Comparison of ENCODE assay signal across 16 cellular contexts in genomic region chr9:89518466-89519392, GRCh38. TPM values are rescaled to one million over a fixed set of nuclear protein-coding genes. Genes with fewer than 3 reads are reported as not detected.
A peak's percentile ranks its signal among the peaks of the same experiment; 100 is the strongest.
DNase-seq lines count a peak whose midpoint lies in the region; ATAC-seq, FAIRE-seq and TF ChIP-seq lines count a peak whose summit lies in the region.
"Had no signal": no experiment of that assay in that cellular context is flagged by ENCODE, and none has a peak within 500 bp of the region (broad histone marks: within the 10 kb centered on the region; RNA-seq: fewer than 3 reads in every experiment).

No MANE protein-coding gene starts in this region.

- no TSS peak for BruUV-seq in PC-3 (replicated peaks; lab: Mats Ljungman, UMichigan)

- H2AFZ ChIP-seq in Loucy (ENCODE audit: low read length) (peak overlapping the region; percentile 6; the same call in 1 of the 2 replicates), PC-3 (ENCODE audit: low read length) (no peak overlapping the region)

- H3K27me3 ChIP-seq in Loucy (ENCODE audit: insufficient read depth, low read length, poor library complexity, severe bottlenecking), result no peaks in the 10 kb centered on the region
- no peaks in the 10 kb centered on the region for H3K27me3 ChIP-seq in bronchial epithelial cell (ENCODE audit: control insufficient read depth, insufficient read depth, low read length)
- no peaks in the 10 kb centered on the region for H3K27me3 ChIP-seq in upper lobe of right lung
- H3K27me3 ChIP-seq in lower lobe of right lung (ENCODE audit: low read depth), result no peaks in the 10 kb centered on the region
- H3K27me3 ChIP-seq in PC-3 (ENCODE audit: low read length), result no peaks in the 10 kb centered on the region
- H3K27me3 ChIP-seq: breast epithelium, Peyer's patch, right lobe of liver had no signal

- no peaks in the 10 kb centered on the region for H3K36me3 Mint-ChIP-seq in stimulated activated naive CD8-positive, alpha-beta T cell treated with anti-CD3 and anti-CD28 coated beads, Interleukin-15, Interleukin-2, amounts not matched to agents 100 ng/mL and 50 ng/mL, for 24 hours (ENCODE audit: low read depth)

- in situ Hi-C loops in G401 (cut with HindIII; ENCODE audit: low sequenced_read_pairs), result no loop called here

- H3K27ac ChIP-seq in upper lobe of right lung, result no peak overlapping the region
- no peak overlapping the region for H3K27ac ChIP-seq in lower lobe of right lung
- no peak overlapping the region for H3K27ac ChIP-seq in PC-3 (ENCODE audit: low read length)
- H3K27ac ChIP-seq: breast epithelium, right lobe of liver had no signal

- H3K9me2 ChIP-seq in Loucy (replicated peaks; ENCODE audit: low read depth, low read length) (no peaks in the 10 kb centered on the region), PC-3 (replicated peaks; ENCODE audit: low read length) (no peaks in the 10 kb centered on the region)

- CTCF ChIA-PET in PC-3 (lab: Charles Lee), result no interaction called here

- POLR2A ChIA-PET in PC-3 (lab: Charles Lee; ENCODE audit: unreplicated experiment), result no interaction called here

- intact Hi-C loops in upper lobe of right lung (cut with DNase I), result no loop called here
- intact Hi-C loops in lower lobe of right lung (cut with DNase I), result no loop called here
- intact Hi-C loops in PC-3 (cut with micrococcal nuclease), result no loop called here

- H3K4me2 ChIP-seq in Loucy (ENCODE audit: low read depth, low read length, poor library complexity, severe bottlenecking) (peak overlapping the region; percentile 49), PC-3 (ENCODE audit: low read length) (no peak overlapping the region)

- H3K4me1 ChIP-seq in Loucy (ENCODE audit: insufficient read depth, low read length, poor library complexity, severe bottlenecking), result peaks cover 69% of the 10 kb centered on the region
- H3K4me1 ChIP-seq in upper lobe of right lung, result peaks cover 11% of the 10 kb centered on the region
- peaks cover 36% of the 10 kb centered on the region for H3K4me1 ChIP-seq in lower lobe of right lung
- H3K4me1 ChIP-seq in PC-3 (ENCODE audit: insufficient read depth, low read length), result peaks cover 9% of the 10 kb centered on the region
- H3K4me1 ChIP-seq: breast epithelium, right lobe of liver had no signal

- H3K4me3 Mint-ChIP-seq in stimulated activated naive CD8-positive, alpha-beta T cell treated with anti-CD3 and anti-CD28 coated beads, Interleukin-15, Interleukin-2, amounts not matched to agents 100 ng/mL and 50 ng/mL, for 24 hours, result no peak overlapping the region

- H3K36me3 ChIP-seq in Loucy (ENCODE audit: insufficient read depth, low read length) (no peaks in the 10 kb centered on the region), bronchial epithelial cell (ENCODE audit: control insufficient read depth, insufficient read depth, low read length) (no peaks in the 10 kb centered on the region), upper lobe of right lung (no peaks in the 10 kb centered on the region), lower lobe of right lung (no peaks in the 10 kb centered on the region), PC-3 (ENCODE audit: low read depth, low read length) (no peaks in the 10 kb centered on the region)
- H3K36me3 ChIP-seq: breast epithelium, Peyer's patch, right lobe of liver had no signal

- no peaks in the 10 kb centered on the region for H3K9me3 Mint-ChIP-seq in stimulated activated naive CD8-positive, alpha-beta T cell treated with anti-CD3 and anti-CD28 coated beads, Interleukin-15, Interleukin-2, amounts not matched to agents 100 ng/mL and 50 ng/mL, for 24 hours

- peak overlapping the region; percentile 53 for H3K9ac ChIP-seq in Loucy (ENCODE audit: low read depth, low read length, poor library complexity, severe bottlenecking)
- H3K9ac ChIP-seq in PC-3 (ENCODE audit: low read length), result no peak overlapping the region

- H4K20me1 ChIP-seq in Loucy (ENCODE audit: insufficient read depth, low read length, poor library complexity, severe bottlenecking), result no peaks in the 10 kb centered on the region
- no peaks in the 10 kb centered on the region for H4K20me1 ChIP-seq in PC-3 (ENCODE audit: low read length)

- ATAC-seq in stimulated activated naive CD8-positive, alpha-beta T cell treated with anti-CD3 and anti-CD28 coated beads, Interleukin-15, Interleukin-2, amounts not matched to agents 100 U/mL and 50 U/mL, for 24 hours, result no peak
- ATAC-seq in upper lobe of right lung (peak; percentile 33), lower lobe of right lung (no peak), PC-3 (no peak)

- H3F3A ChIP-seq in Loucy (ENCODE audit: low read depth) (peaks cover 16% of the 10 kb centered on the region; the same call in 1 of the 2 replicates), PC-3 (ENCODE audit: low read length, unreplicated experiment) (no peaks in the 10 kb centered on the region)

- peak overlapping the region; percentile 78 for H3K27ac Mint-ChIP-seq in stimulated activated naive CD8-positive, alpha-beta T cell treated with anti-CD3 and anti-CD28 coated beads, Interleukin-15, Interleukin-2, amounts not matched to agents 100 ng/mL and 50 ng/mL, for 24 hours

- peak; percentile 32 for FAIRE-seq in bronchial epithelial cell (lab: Jason Lieb, UNC)

- TF ChIP-seq CTCF in Loucy (conservative IDR thresholded peaks at IDR 0.05; ENCODE audit: low read length), result no peak
- TF ChIP-seq CTCF in bronchial epithelial cell (IDR thresholded peaks at IDR 0.05; ENCODE audit: insufficient read depth, low read length, severe bottlenecking), result no peak
- no peak for TF ChIP-seq CTCF in upper lobe of right lung (IDR thresholded peaks at IDR 0.05)
- no peak for TF ChIP-seq CTCF in lower lobe of right lung (IDR thresholded peaks at IDR 0.05)
- TF ChIP-seq CTCF in PC-3 (conservative IDR thresholded peaks at IDR 0.05; ENCODE audit: low read depth, low read length), result no peak

- H3K4me1 Mint-ChIP-seq in stimulated activated naive CD8-positive, alpha-beta T cell treated with anti-CD3 and anti-CD28 coated beads, Interleukin-15, Interleukin-2, amounts not matched to agents 100 ng/mL and 50 ng/mL, for 24 hours (ENCODE audit: low read depth), result peaks cover 72% of the 10 kb centered on the region

- DNase-seq in stimulated activated naive CD8-positive, alpha-beta T cell treated with anti-CD3 and anti-CD28 coated beads, Interleukin-15, Interleukin-2, amounts not matched to agents 100 U/mL and 50 U/mL, for 24 hours, result no peak
- no peak for DNase-seq in bronchial epithelial cell (ENCODE audit: low read depth)
- no peak for DNase-seq in upper lobe of right lung
- no peak for DNase-seq in lower lobe of right lung
- DNase-seq in G401 (ENCODE audit: low spot score), result no peak
- no peak for DNase-seq in PC-3
- DNase-seq: C1 segment of cervical spinal cord; GDM1; glutamatergic neuron; NCI-H1417 treated with DMSO at 0.1 percent for 48 hours; Peyer's patch; right lobe of liver; stimulated activated CD4-positive, alpha-beta T cell treated with anti-CD3 and anti-CD28 coated beads, Interleukin-4, amount 100 ng/mL, for 4 hours had no signal

- H3K9me3 ChIP-seq in Loucy (ENCODE audit: insufficient read depth, low read depth, low read length), result no peaks in the 10 kb centered on the region
- no peaks in the 10 kb centered on the region for H3K9me3 ChIP-seq in upper lobe of right lung
- H3K9me3 ChIP-seq in lower lobe of right lung, result no peaks in the 10 kb centered on the region
- no peaks in the 10 kb centered on the region for H3K9me3 ChIP-seq in PC-3 (ENCODE audit: low read length)
- H3K9me3 ChIP-seq: breast epithelium, Peyer's patch, right lobe of liver had no signal

- H3K4me3 ChIP-seq in Loucy (ENCODE audit: low read length, poor library complexity, severe bottlenecking), result no peak overlapping the region
- no peak overlapping the region for H3K4me3 ChIP-seq in bronchial epithelial cell (ENCODE audit: low read depth, low read length)
- no peak overlapping the region for H3K4me3 ChIP-seq in upper lobe of right lung
- no peak overlapping the region for H3K4me3 ChIP-seq in lower lobe of right lung
- no peak overlapping the region for H3K4me3 ChIP-seq in PC-3 (ENCODE audit: low read length)
- H3K4me3 ChIP-seq: breast epithelium, Peyer's patch, right lobe of liver had no signal

- H3K79me2 ChIP-seq in Loucy (ENCODE audit: insufficient read depth, low read length) (peaks cover 13% of the 10 kb centered on the region), PC-3 (ENCODE audit: low read length) (no peaks in the 10 kb centered on the region)

- no peaks in the 10 kb centered on the region for H3K27me3 Mint-ChIP-seq in stimulated activated naive CD8-positive, alpha-beta T cell treated with anti-CD3 and anti-CD28 coated beads, Interleukin-15, Interleukin-2, amounts not matched to agents 100 ng/mL and 50 ng/mL, for 24 hours

RNA-seq across cellular contexts. Expression of gene SEMA4D, which starts 20.8 kb away (rescaled TPM):
- total RNA-seq in bronchial epithelial cell (1.8 and 6.1 TPM in 2 replicates), upper lobe of right lung (46.2 TPM), lower lobe of right lung (49.9 TPM), PC-3 (2014; rRNA removed) (5.0 and 8.0 TPM in 2 replicates)
- 2.2 and 2.3 TPM in 2 replicates for total RNA-seq in G401 (2014; rRNA removed; shearing (Covaris generic))
